1 cellular context compared by ENCODE assay signal in the genomic region with DNA sequence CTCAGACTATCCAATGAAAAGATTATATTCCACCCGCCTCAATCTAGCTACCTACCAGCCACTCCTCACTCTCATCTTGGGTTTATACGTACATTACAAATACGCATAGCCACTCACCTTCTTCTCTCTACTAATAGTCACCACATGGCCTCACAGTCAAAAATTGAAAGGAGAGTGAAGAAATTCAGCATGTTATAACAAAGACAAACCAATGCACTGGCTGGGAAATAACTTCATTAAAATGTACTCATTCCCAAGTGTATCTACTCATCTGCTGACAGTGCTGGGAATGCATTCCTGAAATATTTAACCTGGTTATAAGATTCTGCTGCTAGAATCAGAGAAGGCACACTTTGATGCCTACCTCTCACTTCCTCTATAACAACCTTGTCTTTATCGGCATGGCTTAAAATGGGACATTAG.
TF ChIP-seq lines count a peak whose summit lies in the region.

No MANE protein-coding gene starts in this region.

TF ChIP-seq in SK-N-SH, 30 proteins besides CTCF, POLR2A, EP300 and RAD21:
- TF ChIP-seq GABPA (IDR thresholded peaks at IDR 0.05; ENCODE audit: low read depth), result no peak
- TF ChIP-seq RXRA (IDR thresholded peaks at IDR 0.05; ENCODE audit: borderline replicate concordance, low read depth), result no peak
- TF ChIP-seq FOSL2 (IDR thresholded peaks at IDR 0.05; ENCODE audit: borderline replicate concordance, low read depth), result no peak
- no peak for TF ChIP-seq MEF2A (IDR thresholded peaks at IDR 0.05; ENCODE audit: borderline replicate concordance, low read depth)
- TF ChIP-seq, protein P1, sequence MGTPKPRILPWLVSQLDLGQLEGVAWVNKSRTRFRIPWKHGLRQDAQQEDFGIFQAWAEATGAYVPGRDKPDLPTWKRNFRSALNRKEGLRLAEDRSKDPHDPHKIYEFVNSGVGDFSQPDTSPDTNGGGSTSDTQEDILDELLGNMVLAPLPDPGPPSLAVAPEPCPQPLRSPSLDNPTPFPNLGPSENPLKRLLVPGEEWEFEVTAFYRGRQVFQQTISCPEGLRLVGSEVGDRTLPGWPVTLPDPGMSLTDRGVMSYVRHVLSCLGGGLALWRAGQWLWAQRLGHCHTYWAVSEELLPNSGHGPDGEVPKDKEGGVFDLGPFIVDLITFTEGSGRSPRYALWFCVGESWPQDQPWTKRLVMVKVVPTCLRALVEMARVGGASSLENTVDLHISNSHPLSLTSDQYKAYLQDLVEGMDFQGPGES (IDR thresholded peaks at IDR 0.05; ENCODE audit: low read depth, low read length), result no peak
- TF ChIP-seq JUND (IDR thresholded peaks at IDR 0.05), result 0 out of 2 replicates have a peak, but pooled peaks have one; percentile 2
